ENCODE assay signal across 12 cellular contexts in genomic region chr3:120469440-120470415, GRCh38. TPM values are rescaled to one million over a fixed set of nuclear protein-coding genes. Genes with fewer than 3 reads are reported as not detected.
A peak's percentile ranks its signal among the peaks of the same experiment; 100 is the strongest.
DNase-seq lines count a peak whose midpoint lies in the region; ATAC-seq and TF ChIP-seq lines count a peak whose summit lies in the region.
"Had no signal": no experiment of that assay in that cellular context is flagged by ENCODE, and none has a peak within 500 bp of the region (broad histone marks: within the 10 kb centered on the region; RNA-seq: fewer than 3 reads in every experiment).

No MANE protein-coding gene starts in this region.

- TF ChIP-seq POLR2A in gastroesophageal sphincter (IDR thresholded peaks at IDR 0.05) = no peak

- no peak overlapping the region for H3K27ac Mint-ChIP-seq in T-helper 2 cell treated with Interferon-gamma antibody and Interleukin-4, amounts not matched to agents 5 μg/mL and 100 μg/mL, for 36 hours
- no peak overlapping the region for H3K27ac Mint-ChIP-seq in stimulated activated memory B cell treated with anti-CD40 and anti-IgM and Interleukin-4, amounts not matched to agents 10 μg/mL and 1 μg/mL and 100 μg/mL, for 72 hours
- H3K27ac Mint-ChIP-seq: T-cell had no signal

- H3K9ac ChIP-seq in parathyroid adenoma = no peak overlapping the region

- CTCF ChIA-PET in RWPE1 (lab: Yijun Ruan, JAX) = no interaction called here

- POLR2A ChIA-PET in RWPE1 (lab: Yijun Ruan, JAX; ENCODE audit: low non-redundant PET) = no interaction called here

- H3K36me3 Mint-ChIP-seq in T-helper 2 cell treated with Interferon-gamma antibody and Interleukin-4, amounts not matched to agents 5 μg/mL and 100 μg/mL, for 36 hours (ENCODE audit: low read depth) = no peaks in the 10 kb centered on the region
- H3K36me3 Mint-ChIP-seq in stimulated activated memory B cell treated with anti-CD40 and anti-IgM and Interleukin-4, amounts not matched to agents 10 μg/mL and 1 μg/mL and 100 μg/mL, for 72 hours = no peaks in the 10 kb centered on the region
- H3K36me3 Mint-ChIP-seq: T-cell had no signal

- H3K36me3 ChIP-seq in gastroesophageal sphincter (no peaks in the 10 kb centered on the region), parathyroid adenoma (ENCODE audit: control insufficient read depth, insufficient read depth, low read length) (no peaks in the 10 kb centered on the region)

- peaks cover 3% of the 10 kb centered on the region for H3K27me3 Mint-ChIP-seq in T-helper 2 cell treated with Interferon-gamma antibody and Interleukin-4, amounts not matched to agents 5 μg/mL and 100 μg/mL, for 36 hours (ENCODE audit: low read depth)
- peaks cover 35% of the 10 kb centered on the region for H3K27me3 Mint-ChIP-seq in stimulated activated memory B cell treated with anti-CD40 and anti-IgM and Interleukin-4, amounts not matched to agents 10 μg/mL and 1 μg/mL and 100 μg/mL, for 72 hours

- no peak for ATAC-seq in gastroesophageal sphincter
- no peak for ATAC-seq in HG03460 (IDR thresholded peaks at IDR 0.05; ENCODE audit: unreplicated experiment)
- ATAC-seq in stimulated activated memory B cell treated with anti-CD40 and anti-IgM and Interleukin-4, amounts not matched to agents 10 μg/mL and 1 μg/mL and 100 μg/mL, for 72 hours = no peak
- ATAC-seq: T-cell had no signal

- TF ChIP-seq EP300 in gastroesophageal sphincter (IDR thresholded peaks at IDR 0.05) = no peak

- H3K27me3 ChIP-seq in gastroesophageal sphincter (no peaks in the 10 kb centered on the region), parathyroid adenoma (ENCODE audit: control insufficient read depth, insufficient read depth, low read length) (no peaks in the 10 kb centered on the region)

- peaks cover 6 to 24% (median 8%) of the 10 kb centered on the region in 3 donors for H3K4me1 ChIP-seq in gastroesophageal sphincter
- H3K4me1 ChIP-seq in parathyroid adenoma = no peaks in the 10 kb centered on the region

- DNase-seq in EH (ENCODE audit: low read depth) = peak; percentile 89
- DNase-seq in RWPE1 (ENCODE audit: low spot score) = peak; percentile 88
- DNase-seq in T-helper 2 cell treated with Interferon-gamma antibody and Interleukin-4, amounts not matched to agents 5 μg/mL and 100 μg/mL, for 36 hours (ENCODE audit: low spot score) = no peak
- no peak for DNase-seq in activated naive CD4-positive, alpha-beta T cell treated with anti-CD3 and anti-CD28 coated beads, Interleukin-2, amount 50 U/mL, for 16 hours
- DNase-seq: GOT3, NCI-H2107, T-cell had no signal

- 60 to 66% methylated on average over 4 to 5 of the region's 7 CpGs for WGBS in gastroesophageal sphincter (ENCODE audit: low coverage in 1 of 2), 2 donors

- H2AFZ ChIP-seq in parathyroid adenoma = peak overlapping the region; percentile 1

- TF ChIP-seq CTCF in RWPE1 (conservative IDR thresholded peaks at IDR 0.05; ENCODE audit: low read depth) (no peak), gastroesophageal sphincter (IDR thresholded peaks at IDR 0.05) (no peak), parathyroid adenoma (IDR thresholded peaks at IDR 0.05) (no peak)

- H3K4me2 ChIP-seq in parathyroid adenoma (ENCODE audit: low read length) = no peak overlapping the region

- H3K4me3 ChIP-seq in gastroesophageal sphincter (no peak overlapping the region), parathyroid adenoma (ENCODE audit: low read depth, low read length) (no peak overlapping the region)

- no peaks in the 10 kb centered on the region for H3K9me3 Mint-ChIP-seq in T-helper 2 cell treated with Interferon-gamma antibody and Interleukin-4, amounts not matched to agents 5 μg/mL and 100 μg/mL, for 36 hours
- H3K9me3 Mint-ChIP-seq in stimulated activated memory B cell treated with anti-CD40 and anti-IgM and Interleukin-4, amounts not matched to agents 10 μg/mL and 1 μg/mL and 100 μg/mL, for 72 hours = no peaks in the 10 kb centered on the region
- H3K9me3 Mint-ChIP-seq: central memory CD8-positive, alpha-beta T cell; T-cell had no signal

- no peaks in the 10 kb centered on the region for H3K4me1 Mint-ChIP-seq in T-helper 2 cell treated with Interferon-gamma antibody and Interleukin-4, amounts not matched to agents 5 μg/mL and 100 μg/mL, for 36 hours (ENCODE audit: low read depth)
- H3K4me1 Mint-ChIP-seq in stimulated activated memory B cell treated with anti-CD40 and anti-IgM and Interleukin-4, amounts not matched to agents 10 μg/mL and 1 μg/mL and 100 μg/mL, for 72 hours = no peaks in the 10 kb centered on the region
- H3K4me1 Mint-ChIP-seq: central memory CD8-positive, alpha-beta T cell; T-cell had no signal

- no peak overlapping the region for H3K4me3 Mint-ChIP-seq in T-helper 2 cell treated with Interferon-gamma antibody and Interleukin-4, amounts not matched to agents 5 μg/mL and 100 μg/mL, for 36 hours
- H3K4me3 Mint-ChIP-seq in stimulated activated memory B cell treated with anti-CD40 and anti-IgM and Interleukin-4, amounts not matched to agents 10 μg/mL and 1 μg/mL and 100 μg/mL, for 72 hours = no peak overlapping the region
- H3K4me3 Mint-ChIP-seq: central memory CD8-positive, alpha-beta T cell; T-cell had no signal

- H3K27ac ChIP-seq in RWPE1 = no peak overlapping the region
- H3K27ac ChIP-seq in gastroesophageal sphincter = peak overlapping the region; percentile 42 to 71 (median 69)
- no peak overlapping the region for H3K27ac ChIP-seq in parathyroid adenoma

- H3K9me3 ChIP-seq in gastroesophageal sphincter = no peaks in the 10 kb centered on the region
- no peaks in the 10 kb centered on the region for H3K9me3 ChIP-seq in parathyroid adenoma (ENCODE audit: control insufficient read depth, low read length)

- no peaks in the 10 kb centered on the region for H3K79me2 ChIP-seq in parathyroid adenoma

RNA-seq across cellular contexts. Expression of gene FSTL1, which starts 18.9 kb away (rescaled TPM):
- 1,000 to 10,000 TPM in 1 of 4 donors, 100 to 1,000 TPM in 3; 343 to 1,189 (median 766) TPM for total RNA-seq in gastroesophageal sphincter

Comparison
In these comparisons a context has a peak if more than half of its experiments do, and no peak if none do; other contexts are left out.
1. DNase-seq: peak in EH (single experiment) and RWPE1 (single experiment); none in T-helper 2 cell treated with Interferon-gamma antibody and Interleukin-4, amounts not matched to agents 5 μg/mL and 100 μg/mL, for 36 hours (single experiment) and activated naive CD4-positive, alpha-beta T cell treated with anti-CD3 and anti-CD28 coated beads, Interleukin-2, amount 50 U/mL, for 16 hours (single experiment).
2. H3K27ac ChIP-seq: peak in gastroesophageal sphincter (4 of 4); none in RWPE1 (single experiment) and parathyroid adenoma (single experiment).